Comparison of ENCODE assay signal across 1 cellular context in genomic region chr6:105212587-105212986, GRCh38.
TF ChIP-seq lines count a peak whose summit lies in the region.

No MANE protein-coding gene starts in this region.

TF ChIP-seq in GM12878, 131 proteins besides CTCF, POLR2A, EP300 and RAD21 (continued from another document):
- TF ChIP-seq REST (IDR thresholded peaks at IDR 0.05; ENCODE audit: low read depth, low read length) (no peak), RUNX3 (IDR thresholded peaks at IDR 0.05; ENCODE audit: low read length) (peak; percentile 65), ZNF592 (IDR thresholded peaks at IDR 0.05) (no peak), SUZ12 (IDR thresholded peaks at IDR 0.05; ENCODE audit: unreplicated experiment) (no peak), STAT1 (conservative IDR thresholded peaks at IDR 0.05) (no peak), POU2F2 (IDR thresholded peaks at IDR 0.05; ENCODE audit: borderline replicate concordance, low read depth, low read length) (peak; percentile 90; the same call in 2 of the 3 replicates), ZSCAN29 (IDR thresholded peaks at IDR 0.05) (no peak), BMI1 (IDR thresholded peaks at IDR 0.05; ENCODE audit: borderline replicate concordance) (no peak), CEBPZ (IDR thresholded peaks at IDR 0.05; ENCODE audit: low read depth, low read length) (no peak), NR2F1 (conservative IDR thresholded peaks at IDR 0.05) (no peak), JUNB (IDR thresholded peaks at IDR 0.05) (peak; percentile 43; the same call in 1 of the 2 replicates)
